In genomic region chr22:31148953-31149627, GRCh38 we compare ENCODE assay signal across 1 cellular context.
TF ChIP-seq lines count a peak whose summit lies in the region.

No MANE protein-coding gene starts in this region.

TF ChIP-seq in HEK293, 187 proteins besides CTCF, POLR2A, EP300 and RAD21 (continued from another document):
- TF ChIP-seq TSHZ1 (tag by site-specific recombination; IDR thresholded peaks at IDR 0.05; ENCODE audit: borderline replicate concordance): no peak
- peak; percentile 68; the same call in 1 of the 2 replicates for TF ChIP-seq ZNF660 (tag by site-specific recombination; IDR thresholded peaks at IDR 0.05)
- no peak for TF ChIP-seq ZNF398 (tag by site-specific recombination; IDR thresholded peaks at IDR 0.05)
- TF ChIP-seq ZFP69B (tag by site-specific recombination; IDR thresholded peaks at IDR 0.05): peak; percentile 81
- 0 out of 2 replicates have a peak, but pooled peaks have one; percentile 38 for TF ChIP-seq ZNF561 (tag by site-specific recombination; IDR thresholded peaks at IDR 0.05; ENCODE audit: borderline replicate concordance)
- peak; percentile 98 for TF ChIP-seq ZNF654 (tag by site-specific recombination; IDR thresholded peaks at IDR 0.05; ENCODE audit: low read depth)
- peak; percentile 83 for TF ChIP-seq IKZF3 (tag by site-specific recombination; IDR thresholded peaks at IDR 0.05)
- 0 out of 2 replicates have a peak, but pooled peaks have one; percentile 25 for TF ChIP-seq ZXDB (tag by site-specific recombination; IDR thresholded peaks at IDR 0.05)
- TF ChIP-seq KLF7 (tag by site-specific recombination; IDR thresholded peaks at IDR 0.05; ENCODE audit: borderline replicate concordance): peak; percentile 36; the same call in 1 of the 2 replicates
- TF ChIP-seq KLF8 (tag by site-specific recombination; IDR thresholded peaks at IDR 0.05): 0 out of 2 replicates have a peak, but pooled peaks have one; percentile 25
- no peak for TF ChIP-seq REPIN1 (tag by site-specific recombination; IDR thresholded peaks at IDR 0.05; ENCODE audit: low read depth)
- no peak for TF ChIP-seq ZNF501 (tag by site-specific recombination; IDR thresholded peaks at IDR 0.05)
- TF ChIP-seq ZNF48 (tag by site-specific recombination; IDR thresholded peaks at IDR 0.05): no peak
